10 cellular contexts compared by ENCODE assay signal in the genomic region with DNA sequence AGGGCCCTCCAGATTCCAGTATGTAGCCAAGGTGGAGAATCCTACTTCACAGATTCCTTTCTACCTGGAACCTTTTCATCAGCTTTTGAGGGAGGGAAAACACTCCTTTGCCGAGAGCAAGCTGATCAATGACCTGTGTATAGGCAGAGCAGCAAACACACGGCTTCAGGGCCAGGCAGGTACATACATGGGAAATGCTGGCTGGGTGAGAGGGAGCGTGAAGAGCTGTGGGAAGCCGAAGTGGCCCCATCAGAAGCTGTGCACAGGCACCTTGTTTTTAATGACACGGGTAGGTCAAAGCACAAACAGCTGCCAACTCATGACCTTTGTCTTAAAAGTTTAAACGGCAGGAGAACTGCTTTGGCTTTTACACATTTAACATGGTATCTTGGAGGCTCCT. TPM values are rescaled to one million over a fixed set of nuclear protein-coding genes. Genes with fewer than 3 reads are reported as not detected.
DNase-seq lines count a peak whose midpoint lies in the region; ATAC-seq, FAIRE-seq and TF ChIP-seq lines count a peak whose summit lies in the region.
"Had no signal": no experiment of that assay in that cellular context is flagged by ENCODE, and none has a peak within 500 bp of the region (broad histone marks: within the 10 kb centered on the region; RNA-seq: fewer than 3 reads in every experiment).

No MANE protein-coding gene starts in this region.

- H3K4me1 ChIP-seq in CD4-positive, alpha-beta memory T cell (ENCODE audit: insufficient read depth, low read length) = peaks cover 60% of the 10 kb centered on the region
- H3K4me1 ChIP-seq in neutrophil (ENCODE audit: control insufficient read depth in 1 of 2, insufficient read depth in 1 of 2, low read depth in 1 of 2, low read length in 1 of 2) (peaks cover 82 to 94% of the 10 kb centered on the region in 2 experiments), Caco-2 (no peaks in the 10 kb centered on the region)

- peaks cover 48% of the 10 kb centered on the region for H3K36me3 ChIP-seq in CD4-positive, alpha-beta memory T cell (ENCODE audit: insufficient read depth, low read length)
- H3K36me3 ChIP-seq in neutrophil (peaks cover 46% of the 10 kb centered on the region), Caco-2 (ENCODE audit: control insufficient read depth, insufficient read depth, low read length) (no peaks in the 10 kb centered on the region)

- no peaks in the 10 kb centered on the region for H3K27me3 Mint-ChIP-seq in CD4-positive, alpha-beta memory T cell
- peaks cover 15% of the 10 kb centered on the region for H3K27me3 Mint-ChIP-seq in Caco-2 (ENCODE audit: insufficient read depth, unreplicated experiment)

- intact Hi-C loops in CD4-positive, alpha-beta memory T cell (cut with micrococcal nuclease) = loop anchor here (5.0 to 10.0 kb wide), 2 partner anchors 294 to 749 kb away; partner anchors contain the start of genes MEX3B and TLNRD1
- intact Hi-C loops in Caco-2 (cut with micrococcal nuclease; ENCODE audit: unreplicated experiment) = no loop called here

- no peaks in the 10 kb centered on the region for H3K27me3 ChIP-seq in CD4-positive, alpha-beta memory T cell (ENCODE audit: insufficient read depth, low read length)
- no peaks in the 10 kb centered on the region for H3K27me3 ChIP-seq in neutrophil
- no peaks in the 10 kb centered on the region; the same call in none of the 2 replicates for H3K27me3 ChIP-seq in Caco-2 (replicated peaks; ENCODE audit: control insufficient read depth, insufficient read depth, low read length)

- no peak for ATAC-seq in activated naive CD4-positive, alpha-beta T cell treated with anti-CD3 and anti-CD28 coated beads, Interleukin-2, amount 50 U/mL, for 72 hours
- ATAC-seq in activated CD4-positive, CD25-positive, alpha-beta regulatory T cell treated with anti-CD3 and anti-CD28 coated beads, Interleukin-2, amount 50 U/mL, for 24 hours = no peak

- no peak for DNase-seq in CD4-positive, alpha-beta memory T cell
- DNase-seq in GM18507 (ENCODE audit: extremely low spot score, insufficient read length, low read depth) = no peak
- no peak for DNase-seq in activated naive CD4-positive, alpha-beta T cell treated with anti-CD3 and anti-CD28 coated beads, Interleukin-2, amount 50 U/mL, for 72 hours (ENCODE audit: low spot score in 2 of 2)
- no peak for DNase-seq in DMS153 (lab: John Stamatoyannopoulos, UW)
- DNase-seq in Caco-2 = no peak
- DNase-seq in NCI-H526 treated with DMSO at 0.1 percent for 48 hours (lab: John Stamatoyannopoulos, UW) = no peak
- DNase-seq: activated effector memory CD4-positive, alpha-beta T cell treated with Interleukin-2 at 50 U/mL for 16 hours; PC-9 had no signal

- POLR2A ChIA-PET in CD4-positive, alpha-beta memory T cell (lab: Charles Lee; ENCODE audit: partially characterized antibody) = interaction anchor here (1.0 to 17.7 kb wide), 11 partner anchors 7 to 297 kb away, joined by 3 to 702 read pairs (median 14); partner anchors contain the start of genes STARD5 and TLNRD1
- POLR2A ChIA-PET in Caco-2 (lab: Charles Lee) = no interaction called here

- peak overlapping the region; percentile 77 to 87 for H3K4me3 ChIP-seq in CD4-positive, alpha-beta memory T cell (ENCODE audit: low read length in 2 of 2)
- H3K4me3 ChIP-seq in neutrophil (ENCODE audit: low read depth in 1 of 2, low read length in 1 of 2) = peak overlapping the region; percentile 86 to 97
- H3K4me3 ChIP-seq in Caco-2 (ENCODE audit: low read depth, low read length) = no peak overlapping the region
- H3K4me3 ChIP-seq: PC-9 had no signal

- H3K4me3 Mint-ChIP-seq in CD4-positive, alpha-beta memory T cell = peak overlapping the region; percentile 98 to 100 (median 100)
- H3K4me3 Mint-ChIP-seq in Caco-2 (ENCODE audit: unreplicated experiment) = no peak overlapping the region

- H3K36me3 Mint-ChIP-seq in CD4-positive, alpha-beta memory T cell = peaks cover 67 to 70% of the 10 kb centered on the region in 2 donors
- H3K36me3 Mint-ChIP-seq in activated naive CD4-positive, alpha-beta T cell treated with anti-CD3 and anti-CD28 coated beads, Interleukin-2, amount 50 U/mL, for 72 hours = peaks cover 65 to 79% of the 10 kb centered on the region in 2 donors
- H3K36me3 Mint-ChIP-seq in Caco-2 (ENCODE audit: insufficient read depth, unreplicated experiment) = no peaks in the 10 kb centered on the region

- no peaks in the 10 kb centered on the region for H3K9me3 ChIP-seq in CD4-positive, alpha-beta memory T cell (ENCODE audit: control insufficient read depth in 1 of 2, low read length in 2 of 2)
- H3K9me3 ChIP-seq in neutrophil (no peaks in the 10 kb centered on the region), Caco-2 (no peaks in the 10 kb centered on the region)

- peak overlapping the region; percentile 96 to 99 (median 98) for H3K27ac Mint-ChIP-seq in CD4-positive, alpha-beta memory T cell
- H3K27ac Mint-ChIP-seq in activated naive CD4-positive, alpha-beta T cell treated with anti-CD3 and anti-CD28 coated beads, Interleukin-2, amount 50 U/mL, for 72 hours = peak overlapping the region; percentile 56 to 92
- H3K27ac Mint-ChIP-seq in Caco-2 (ENCODE audit: unreplicated experiment) = no peak overlapping the region

- H3K4me1 Mint-ChIP-seq in CD4-positive, alpha-beta memory T cell = peaks cover 54 to 82% (median 58%) of the 10 kb centered on the region in 4 donors
- no peaks in the 10 kb centered on the region for H3K4me1 Mint-ChIP-seq in Caco-2 (ENCODE audit: low read depth, unreplicated experiment)

- H3K9me3 Mint-ChIP-seq in CD4-positive, alpha-beta memory T cell = no peaks in the 10 kb centered on the region
- no peaks in the 10 kb centered on the region for H3K9me3 Mint-ChIP-seq in activated naive CD4-positive, alpha-beta T cell treated with anti-CD3 and anti-CD28 coated beads, Interleukin-2, amount 50 U/mL, for 72 hours
- no peaks in the 10 kb centered on the region for H3K9me3 Mint-ChIP-seq in Caco-2 (ENCODE audit: unreplicated experiment)

- peak; percentile 62 for FAIRE-seq in GM18507 (lab: Jason Lieb, UNC)

- peak overlapping the region; percentile 91 for H3K27ac ChIP-seq in CD4-positive, alpha-beta memory T cell (ENCODE audit: low read depth, low read length)
- peak overlapping the region; percentile 96 for H3K27ac ChIP-seq in neutrophil
- H3K27ac ChIP-seq: PC-9 had no signal

- TF ChIP-seq CTCF in neutrophil (IDR thresholded peaks at IDR 0.05) (no peak), Caco-2 (IDR thresholded peaks at IDR 0.05; ENCODE audit: insufficient read depth in 1 of 2, low read depth in 1 of 2, low read length in 1 of 2, severe bottlenecking in 1 of 2, unreplicated experiment in 1 of 2) (no peak)

- CTCF ChIA-PET in CD4-positive, alpha-beta memory T cell (lab: Charles Lee; ENCODE audit: partially characterized antibody) = interaction anchor here (1.0 to 10.5 kb wide), 4 partner anchors 8 to 32 kb away, joined by 4 to 107 read pairs (median 6); no protein-coding TSS in a partner anchor
- CTCF ChIA-PET in Caco-2 (lab: Charles Lee) = no interaction called here

- no TSS peak for BruUV-seq in Caco-2 (replicated peaks; lab: Mats Ljungman, UMichigan)

RNA-seq across cellular contexts. Expression of gene STARD5, which starts 25.3 kb away (rescaled TPM):
- 1 to 10 TPM; 5.0 to 8.0 TPM for total RNA-seq in CD4-positive, alpha-beta memory T cell
- polyA plus RNA-seq in CD4-positive, alpha-beta memory T cell = 1 to 10 TPM; 1.9 to 3.9 TPM
- total RNA-seq in activated naive CD4-positive, alpha-beta T cell treated with anti-CD3 and anti-CD28 coated beads, Interleukin-2, amount 50 U/mL, for 72 hours = 1 to 10 TPM; 8.0 to 8.8 TPM
- total RNA-seq in Caco-2 (2022) = 1.0 and 1.3 TPM in 2 replicates
